Comparison of ENCODE assay signal across 15 cellular contexts in the genomic region with DNA sequence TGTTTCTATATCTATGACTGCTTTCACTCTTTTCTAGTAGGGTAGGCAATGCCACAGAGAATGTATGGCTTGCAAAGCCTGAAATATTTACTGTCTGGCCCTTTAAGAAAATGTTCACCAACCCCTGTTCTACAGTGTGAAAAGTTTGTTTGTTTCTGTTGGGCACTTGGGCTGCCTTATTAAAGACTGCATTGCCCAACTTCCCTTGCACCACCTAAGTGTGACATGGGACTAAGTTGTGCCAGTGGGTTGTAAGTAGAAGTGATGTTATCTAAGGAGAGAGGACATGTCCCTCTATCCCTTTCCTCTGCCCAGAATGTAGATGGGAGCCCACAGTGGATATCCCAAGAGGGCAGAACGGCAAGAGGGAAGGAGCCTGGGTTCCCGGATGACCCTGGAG.
DNase-seq lines count a peak whose midpoint lies in the region; ATAC-seq and TF ChIP-seq lines count a peak whose summit lies in the region.
"Had no signal": no experiment of that assay in that cellular context is flagged by ENCODE, and none has a peak within 500 bp of the region (broad histone marks: within the 10 kb centered on the region; RNA-seq: fewer than 3 reads in every experiment).

No MANE protein-coding gene starts in this region.

- H3K36me3 ChIP-seq in suprapubic skin, result no peaks in the 10 kb centered on the region

- CTCF ChIA-PET in RWPE1 (lab: Yijun Ruan, JAX), result interaction anchor here (1.0 kb wide), 1 partner anchor 10 kb away, joined by 3 read pairs; no protein-coding TSS in a partner anchor

- ATAC-seq in right cardiac atrium, result no peak
- no peak for ATAC-seq in GM21360 (IDR thresholded peaks at IDR 0.05; ENCODE audit: unreplicated experiment)
- ATAC-seq: activated CD4-positive, alpha-beta T cell treated with anti-CD3 and anti-CD28 coated beads for 36 hours had no signal

- no peak for TF ChIP-seq POLR2A in suprapubic skin (IDR thresholded peaks at IDR 0.05)

- H3K4me3 Mint-ChIP-seq in HFFc6, result no peak overlapping the region
- H3K4me3 Mint-ChIP-seq: activated CD4-positive, alpha-beta T cell treated with anti-CD3 and anti-CD28 coated beads for 36 hours; T-helper 1 cell treated with Interleukin-12 subunit alpha and Interleukin-12 subunit beta and Interleukin-4 antibody, amounts not matched to agents 30 μg/mL and 1 μg/mL, for 36 hours had no signal

- WGBS in right cardiac atrium, result 55% methylated on average over 2 of the region's 2 CpGs
- 87% methylated on average over 2 of the region's 2 CpGs for WGBS in suprapubic skin

- H3K27me3 ChIP-seq in right cardiac atrium (ENCODE audit: control insufficient read depth, insufficient read depth) (no peaks in the 10 kb centered on the region), suprapubic skin (no peaks in the 10 kb centered on the region)
- H3K27me3 ChIP-seq: MG63 had no signal

- no peak for DNase-seq in HFFc6
- DNase-seq in RWPE1 (ENCODE audit: low spot score), result no peak
- DNase-seq in right cardiac atrium, result no peak
- no peak for DNase-seq in suprapubic skin (ENCODE audit: low spot score in 2 of 2)
- no peak for DNase-seq in NCI-H1092 treated with DMSO at 0.1 percent for 48 hours (lab: John Stamatoyannopoulos, UW)
- DNase-seq in kidney tubule cell (ENCODE audit: low spot score), result no peak
- DNase-seq in NCI-H345 (lab: John Stamatoyannopoulos, UW), result no peak
- DNase-seq: activated CD4-positive, alpha-beta T cell treated with anti-CD3 and anti-CD28 coated beads for 36 hours; activated T-cell treated with anti-CD3 and anti-CD28 coated beads, Interleukin-2, amount 50 U/mL, for 1 hour; dermis blood vessel endothelial cell; MG63; OCI-M1 had no signal

- no peak for TF ChIP-seq EP300 in suprapubic skin (IDR thresholded peaks at IDR 0.05)

- H3K27ac ChIP-seq in RWPE1, result peak overlapping the region; percentile 89; the same call in 1 of the 2 replicates
- peak overlapping the region; percentile 94 for H3K27ac ChIP-seq in right cardiac atrium (ENCODE audit: low read length)
- peak overlapping the region; percentile 94 for H3K27ac ChIP-seq in suprapubic skin
- H3K27ac ChIP-seq: C4-2B had no signal

- H3K9me3 Mint-ChIP-seq in HFFc6, result no peaks in the 10 kb centered on the region
- H3K9me3 Mint-ChIP-seq: T-helper 1 cell treated with Interleukin-12 subunit alpha and Interleukin-12 subunit beta and Interleukin-4 antibody, amounts not matched to agents 30 μg/mL and 1 μg/mL, for 36 hours had no signal

- no peaks in the 10 kb centered on the region for H3K27me3 Mint-ChIP-seq in HFFc6 (ENCODE audit: insufficient read depth)

- H3K4me1 Mint-ChIP-seq in HFFc6 (ENCODE audit: low read depth), result peaks cover 53% of the 10 kb centered on the region
- H3K4me1 Mint-ChIP-seq: activated CD4-positive, alpha-beta T cell treated with anti-CD3 and anti-CD28 coated beads for 36 hours had no signal

- H3K4me3 ChIP-seq in right cardiac atrium (ENCODE audit: low read length) (no peak overlapping the region), suprapubic skin (no peak overlapping the region)
- H3K4me3 ChIP-seq: MG63 had no signal

- POLR2A ChIA-PET in RWPE1 (lab: Yijun Ruan, JAX; ENCODE audit: low non-redundant PET), result no interaction called here

- H3K4me1 ChIP-seq in right cardiac atrium (ENCODE audit: control insufficient read depth, insufficient read depth, low read length) (peaks cover 7% of the 10 kb centered on the region), suprapubic skin (peaks cover 32% of the 10 kb centered on the region)

- no peaks in the 10 kb centered on the region for H3K36me3 Mint-ChIP-seq in HFFc6 (ENCODE audit: low read depth)

- TF ChIP-seq CTCF in HFFc6 (IDR thresholded peaks at IDR 0.05) (no peak), RWPE1 (conservative IDR thresholded peaks at IDR 0.05; ENCODE audit: low read depth) (no peak), suprapubic skin (IDR thresholded peaks at IDR 0.05) (no peak)

- intact Hi-C loops in right cardiac atrium (cut with DNase I), result loop anchor here in 1 of 4 donors (10.0 kb wide), 1 partner anchor 66 kb away; no protein-coding TSS in a partner anchor

- H3K9me3 ChIP-seq in right cardiac atrium (ENCODE audit: control insufficient read depth, low read length) (no peaks in the 10 kb centered on the region), suprapubic skin (no peaks in the 10 kb centered on the region)

- peak overlapping the region; percentile 98 for H3K27ac Mint-ChIP-seq in HFFc6
- H3K27ac Mint-ChIP-seq: activated CD4-positive, alpha-beta T cell treated with anti-CD3 and anti-CD28 coated beads for 36 hours; T-helper 1 cell treated with Interleukin-12 subunit alpha and Interleukin-12 subunit beta and Interleukin-4 antibody, amounts not matched to agents 30 μg/mL and 1 μg/mL, for 36 hours had no signal
